Comparison of ENCODE assay signal across 1 cellular context in the genomic region with DNA sequence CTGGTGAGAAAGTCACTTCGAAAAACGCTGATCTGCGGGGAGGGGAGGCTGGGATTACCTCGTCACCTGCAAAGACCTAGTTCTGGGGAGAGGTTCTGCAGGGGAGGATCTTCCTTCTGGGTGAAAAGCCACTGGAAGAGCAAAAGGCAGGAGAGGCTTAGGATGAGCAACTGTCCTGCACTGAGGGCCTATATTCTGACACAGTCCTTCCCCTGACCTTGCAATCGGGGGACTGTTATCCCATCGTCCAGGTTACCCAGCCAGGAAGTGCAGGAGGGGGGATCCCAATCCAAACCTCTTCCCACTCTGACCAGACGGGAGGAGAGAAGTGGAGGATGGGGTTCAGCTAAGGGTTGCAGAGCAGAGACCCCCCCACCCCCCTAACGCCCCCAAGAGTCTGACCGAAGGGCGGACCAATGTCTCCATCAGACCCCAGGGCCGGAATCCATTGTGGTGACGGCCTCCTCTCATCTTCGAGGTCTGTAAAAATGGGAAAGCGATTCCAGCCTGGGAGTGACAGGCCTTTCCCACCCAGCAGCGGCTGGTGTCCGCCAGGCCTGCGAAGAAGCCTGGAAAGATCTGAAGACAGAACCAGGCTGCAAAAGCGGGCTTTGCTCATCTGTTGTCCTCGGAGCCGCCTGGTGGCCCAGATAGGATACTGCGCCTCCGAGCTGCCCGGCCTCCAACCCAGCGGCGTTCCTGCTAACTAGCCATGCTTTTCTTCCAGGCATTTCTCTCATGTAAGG.
TF ChIP-seq lines count a peak whose summit lies in the region.

No MANE protein-coding gene starts in this region.

TF ChIP-seq in K562, 482 proteins besides CTCF, POLR2A, EP300 and RAD21 (continued from another document and continues in another):
- TF ChIP-seq, protein P1, sequence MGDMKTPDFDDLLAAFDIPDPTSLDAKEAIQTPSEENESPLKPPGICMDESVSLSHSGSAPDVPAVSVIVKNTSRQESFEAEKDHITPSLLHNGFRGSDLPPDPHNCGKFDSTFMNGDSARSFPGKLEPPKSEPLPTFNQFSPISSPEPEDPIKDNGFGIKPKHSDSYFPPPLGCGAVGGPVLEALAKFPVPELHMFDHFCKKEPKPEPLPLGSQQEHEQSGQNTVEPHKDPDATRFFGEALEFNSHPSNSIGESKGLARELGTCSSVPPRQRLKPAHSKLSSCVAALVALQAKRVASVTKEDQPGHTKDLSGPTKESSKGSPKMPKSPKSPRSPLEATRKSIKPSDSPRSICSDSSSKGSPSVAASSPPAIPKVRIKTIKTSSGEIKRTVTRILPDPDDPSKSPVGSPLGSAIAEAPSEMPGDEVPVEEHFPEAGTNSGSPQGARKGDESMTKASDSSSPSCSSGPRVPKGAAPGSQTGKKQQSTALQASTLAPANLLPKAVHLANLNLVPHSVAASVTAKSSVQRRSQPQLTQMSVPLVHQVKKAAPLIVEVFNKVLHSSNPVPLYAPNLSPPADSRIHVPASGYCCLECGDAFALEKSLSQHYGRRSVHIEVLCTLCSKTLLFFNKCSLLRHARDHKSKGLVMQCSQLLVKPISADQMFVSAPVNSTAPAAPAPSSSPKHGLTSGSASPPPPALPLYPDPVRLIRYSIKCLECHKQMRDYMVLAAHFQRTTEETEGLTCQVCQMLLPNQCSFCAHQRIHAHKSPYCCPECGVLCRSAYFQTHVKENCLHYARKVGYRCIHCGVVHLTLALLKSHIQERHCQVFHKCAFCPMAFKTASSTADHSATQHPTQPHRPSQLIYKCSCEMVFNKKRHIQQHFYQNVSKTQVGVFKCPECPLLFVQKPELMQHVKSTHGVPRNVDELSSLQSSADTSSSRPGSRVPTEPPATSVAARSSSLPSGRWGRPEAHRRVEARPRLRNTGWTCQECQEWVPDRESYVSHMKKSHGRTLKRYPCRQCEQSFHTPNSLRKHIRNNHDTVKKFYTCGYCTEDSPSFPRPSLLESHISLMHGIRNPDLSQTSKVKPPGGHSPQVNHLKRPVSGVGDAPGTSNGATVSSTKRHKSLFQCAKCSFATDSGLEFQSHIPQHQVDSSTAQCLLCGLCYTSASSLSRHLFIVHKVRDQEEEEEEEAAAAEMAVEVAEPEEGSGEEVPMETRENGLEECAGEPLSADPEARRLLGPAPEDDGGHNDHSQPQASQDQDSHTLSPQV (IDR thresholded peaks at IDR 0.05) = peak; percentile 68
- TF ChIP-seq ZFPM2 (CRISPR knock-in tag; IDR thresholded peaks at IDR 0.05) (0 out of 2 replicates have a peak, but pooled peaks have one; percentile 17), THRAP3 (IDR thresholded peaks at IDR 0.05; ENCODE audit: borderline replicate concordance) (no peak), PYGO2 (tag; IDR thresholded peaks at IDR 0.05) (no peak), HIVEP1 (CRISPR knock-in tag; IDR thresholded peaks at IDR 0.05) (no peak), THAP12 (CRISPR knock-in tag; IDR thresholded peaks at IDR 0.05) (no peak), KLF16 (IDR thresholded peaks at IDR 0.05) (peak; percentile 58), ZFP30 (CRISPR knock-in tag; IDR thresholded peaks at IDR 0.05; ENCODE audit: borderline replicate concordance) (no peak), CREM (IDR thresholded peaks at IDR 0.05; ENCODE audit: low read depth) (no peak; the same call in 1 of the 2 replicates), RUNX1 (IDR thresholded peaks at IDR 0.05; ENCODE audit: low read depth) (no peak), MEIS2 (IDR thresholded peaks at IDR 0.05; ENCODE audit: partially characterized antibody) (no peak), PHB (CRISPR knock-in tag; IDR thresholded peaks at IDR 0.05) (no peak), FIP1L1 (IDR thresholded peaks at IDR 0.05; ENCODE audit: low read depth, low read length, poor library complexity, severe bottlenecking) (no peak), NFIX (CRISPR knock-in tag; IDR thresholded peaks at IDR 0.05; ENCODE audit: low read depth) (no peak), SIN3A (IDR thresholded peaks at IDR 0.05; ENCODE audit: borderline replicate concordance in 2 of 2, control insufficient read depth in 1 of 2, low read depth in 2 of 2, low read length in 2 of 2) (peak in 1 of 2 experiments; percentile 26; a peak in 1 of 4 replicates), MXI1 (IDR thresholded peaks at IDR 0.05; ENCODE audit: low read depth, low read length) (0 out of 2 replicates have a peak, but pooled peaks have one; percentile 26), ARHGAP35 (IDR thresholded peaks at IDR 0.05; ENCODE audit: partially characterized antibody) (no peak), ZBTB7A (IDR thresholded peaks at IDR 0.05; ENCODE audit: borderline replicate concordance, control insufficient read depth, low read depth, low read length) (peak; percentile 51; the same call in 1 of the 2 replicates), RREB1 (CRISPR knock-in tag; IDR thresholded peaks at IDR 0.05) (peak; percentile 12; the same call in 1 of the 2 replicates), ZNF431 (CRISPR knock-in tag; IDR thresholded peaks at IDR 0.05) (no peak), KAT7 (CRISPR knock-in tag; IDR thresholded peaks at IDR 0.05; ENCODE audit: borderline replicate concordance) (peak; percentile 84; the same call in 1 of the 2 replicates), ZNF584 (CRISPR knock-in tag; IDR thresholded peaks at IDR 0.05; ENCODE audit: low read depth) (no peak), CREBBP (IDR thresholded peaks at IDR 0.05; ENCODE audit: low read depth, low read length) (no peak), ZNF551 (CRISPR knock-in tag; IDR thresholded peaks at IDR 0.05) (no peak), SRSF1 (IDR thresholded peaks at IDR 0.05; ENCODE audit: low read depth, low read length) (no peak), ADNP (tag; IDR thresholded peaks at IDR 0.05) (no peak), PHTF2 (CRISPR knock-in tag; IDR thresholded peaks at IDR 0.05) (no peak), ETV1 (tag; conservative IDR thresholded peaks at IDR 0.05; ENCODE audit: low read depth) (no peak), TAF7 (tag; IDR thresholded peaks at IDR 0.05) (no peak), ZNF282 (CRISPR knock-in tag; IDR thresholded peaks at IDR 0.05) (no peak), CBX8 (IDR thresholded peaks at IDR 0.05; ENCODE audit: borderline replicate concordance, extremely low read depth, low read depth, low read length, poor library complexity, severe bottlenecking) (no peak), SLC30A9 (CRISPR knock-in tag; IDR thresholded peaks at IDR 0.05) (no peak)
- TF ChIP-seq, protein P2, sequence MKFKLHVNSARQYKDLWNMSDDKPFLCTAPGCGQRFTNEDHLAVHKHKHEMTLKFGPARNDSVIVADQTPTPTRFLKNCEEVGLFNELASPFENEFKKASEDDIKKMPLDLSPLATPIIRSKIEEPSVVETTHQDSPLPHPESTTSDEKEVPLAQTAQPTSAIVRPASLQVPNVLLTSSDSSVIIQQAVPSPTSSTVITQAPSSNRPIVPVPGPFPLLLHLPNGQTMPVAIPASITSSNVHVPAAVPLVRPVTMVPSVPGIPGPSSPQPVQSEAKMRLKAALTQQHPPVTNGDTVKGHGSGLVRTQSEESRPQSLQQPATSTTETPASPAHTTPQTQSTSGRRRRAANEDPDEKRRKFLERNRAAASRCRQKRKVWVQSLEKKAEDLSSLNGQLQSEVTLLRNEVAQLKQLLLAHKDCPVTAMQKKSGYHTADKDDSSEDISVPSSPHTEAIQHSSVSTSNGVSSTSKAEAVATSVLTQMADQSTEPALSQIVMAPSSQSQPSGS (CRISPR knock-in tag; IDR thresholded peaks at IDR 0.05) = no peak
- TF ChIP-seq, protein P3, sequence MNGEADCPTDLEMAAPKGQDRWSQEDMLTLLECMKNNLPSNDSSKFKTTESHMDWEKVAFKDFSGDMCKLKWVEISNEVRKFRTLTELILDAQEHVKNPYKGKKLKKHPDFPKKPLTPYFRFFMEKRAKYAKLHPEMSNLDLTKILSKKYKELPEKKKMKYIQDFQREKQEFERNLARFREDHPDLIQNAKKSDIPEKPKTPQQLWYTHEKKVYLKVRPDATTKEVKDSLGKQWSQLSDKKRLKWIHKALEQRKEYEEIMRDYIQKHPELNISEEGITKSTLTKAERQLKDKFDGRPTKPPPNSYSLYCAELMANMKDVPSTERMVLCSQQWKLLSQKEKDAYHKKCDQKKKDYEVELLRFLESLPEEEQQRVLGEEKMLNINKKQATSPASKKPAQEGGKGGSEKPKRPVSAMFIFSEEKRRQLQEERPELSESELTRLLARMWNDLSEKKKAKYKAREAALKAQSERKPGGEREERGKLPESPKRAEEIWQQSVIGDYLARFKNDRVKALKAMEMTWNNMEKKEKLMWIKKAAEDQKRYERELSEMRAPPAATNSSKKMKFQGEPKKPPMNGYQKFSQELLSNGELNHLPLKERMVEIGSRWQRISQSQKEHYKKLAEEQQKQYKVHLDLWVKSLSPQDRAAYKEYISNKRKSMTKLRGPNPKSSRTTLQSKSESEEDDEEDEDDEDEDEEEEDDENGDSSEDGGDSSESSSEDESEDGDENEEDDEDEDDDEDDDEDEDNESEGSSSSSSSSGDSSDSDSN (IDR thresholded peaks at IDR 0.05; ENCODE audit: borderline replicate concordance in 1 of 2, low read depth in 2 of 2, low read length in 2 of 2) = 0 out of 4 replicates have a peak, but pooled peaks of 1 of the 2 experiments have one; percentile 34
- TF ChIP-seq, protein P4, sequence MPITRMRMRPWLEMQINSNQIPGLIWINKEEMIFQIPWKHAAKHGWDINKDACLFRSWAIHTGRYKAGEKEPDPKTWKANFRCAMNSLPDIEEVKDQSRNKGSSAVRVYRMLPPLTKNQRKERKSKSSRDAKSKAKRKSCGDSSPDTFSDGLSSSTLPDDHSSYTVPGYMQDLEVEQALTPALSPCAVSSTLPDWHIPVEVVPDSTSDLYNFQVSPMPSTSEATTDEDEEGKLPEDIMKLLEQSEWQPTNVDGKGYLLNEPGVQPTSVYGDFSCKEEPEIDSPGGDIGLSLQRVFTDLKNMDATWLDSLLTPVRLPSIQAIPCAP (CRISPR knock-in tag; IDR thresholded peaks at IDR 0.05; ENCODE audit: borderline replicate concordance) = no peak
- TF ChIP-seq, protein P5, sequence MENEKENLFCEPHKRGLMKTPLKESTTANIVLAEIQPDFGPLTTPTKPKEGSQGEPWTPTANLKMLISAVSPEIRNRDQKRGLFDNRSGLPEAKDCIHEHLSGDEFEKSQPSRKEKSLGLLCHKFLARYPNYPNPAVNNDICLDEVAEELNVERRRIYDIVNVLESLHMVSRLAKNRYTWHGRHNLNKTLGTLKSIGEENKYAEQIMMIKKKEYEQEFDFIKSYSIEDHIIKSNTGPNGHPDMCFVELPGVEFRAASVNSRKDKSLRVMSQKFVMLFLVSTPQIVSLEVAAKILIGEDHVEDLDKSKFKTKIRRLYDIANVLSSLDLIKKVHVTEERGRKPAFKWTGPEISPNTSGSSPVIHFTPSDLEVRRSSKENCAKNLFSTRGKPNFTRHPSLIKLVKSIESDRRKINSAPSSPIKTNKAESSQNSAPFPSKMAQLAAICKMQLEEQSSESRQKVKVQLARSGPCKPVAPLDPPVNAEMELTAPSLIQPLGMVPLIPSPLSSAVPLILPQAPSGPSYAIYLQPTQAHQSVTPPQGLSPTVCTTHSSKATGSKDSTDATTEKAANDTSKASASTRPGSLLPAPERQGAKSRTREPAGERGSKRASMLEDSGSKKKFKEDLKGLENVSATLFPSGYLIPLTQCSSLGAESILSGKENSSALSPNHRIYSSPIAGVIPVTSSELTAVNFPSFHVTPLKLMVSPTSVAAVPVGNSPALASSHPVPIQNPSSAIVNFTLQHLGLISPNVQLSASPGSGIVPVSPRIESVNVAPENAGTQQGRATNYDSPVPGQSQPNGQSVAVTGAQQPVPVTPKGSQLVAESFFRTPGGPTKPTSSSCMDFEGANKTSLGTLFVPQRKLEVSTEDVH (IDR thresholded peaks at IDR 0.05; ENCODE audit: low read depth, partially characterized antibody) = no peak
